1 cellular context compared by ENCODE assay signal in the genomic region with DNA sequence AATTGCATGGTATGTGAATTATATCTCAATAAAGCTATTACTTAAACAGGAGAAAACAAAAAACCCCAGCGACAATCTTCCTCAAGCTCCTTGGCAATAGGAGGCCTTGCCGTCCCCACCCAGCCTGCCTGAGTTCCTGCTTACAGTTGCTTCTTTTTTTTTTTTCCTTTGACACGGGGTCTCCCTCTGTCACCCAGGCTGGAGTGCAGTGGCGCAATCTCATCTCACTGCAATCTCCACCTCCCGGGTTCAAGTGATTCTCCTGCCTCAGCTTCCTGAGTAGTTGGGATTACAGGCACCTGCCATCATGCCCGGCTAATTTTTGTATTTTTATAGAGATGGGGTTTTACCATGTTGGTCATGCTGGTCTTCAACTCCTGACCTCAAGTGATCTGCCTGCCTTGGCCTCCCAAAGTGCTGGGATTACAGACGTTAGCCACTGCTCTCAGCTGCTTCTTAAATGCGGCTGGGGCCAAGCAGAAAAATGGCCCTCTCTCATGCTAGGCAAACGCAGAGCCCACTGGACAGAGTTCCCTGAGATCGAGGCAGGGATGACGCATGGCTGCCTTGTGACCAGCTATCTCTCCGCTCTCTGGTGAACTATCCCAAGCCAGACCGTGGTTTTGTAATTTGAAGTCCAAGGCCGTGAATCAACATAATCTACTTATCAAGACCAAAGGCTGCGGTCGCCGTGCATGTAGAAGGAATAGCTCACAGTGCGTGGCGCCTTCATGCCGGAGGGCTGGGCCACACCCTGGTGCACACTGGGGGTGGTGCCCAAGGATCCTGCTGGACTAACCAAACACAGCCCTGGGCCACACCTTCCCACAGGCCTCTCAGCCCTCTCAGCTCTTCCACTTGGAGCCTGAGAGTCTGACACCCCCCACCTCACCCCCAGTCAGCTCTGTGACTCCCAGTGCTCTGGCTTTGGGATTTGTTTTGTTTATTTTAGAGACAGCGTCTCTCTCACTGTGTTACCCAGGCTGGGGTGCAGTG.
TF ChIP-seq lines count a peak whose summit lies in the region.

No MANE protein-coding gene starts in this region.

TF ChIP-seq in HEK293, 187 proteins besides CTCF, POLR2A, EP300 and RAD21 (continued from another document and continues in another):
- TF ChIP-seq, protein P1, sequence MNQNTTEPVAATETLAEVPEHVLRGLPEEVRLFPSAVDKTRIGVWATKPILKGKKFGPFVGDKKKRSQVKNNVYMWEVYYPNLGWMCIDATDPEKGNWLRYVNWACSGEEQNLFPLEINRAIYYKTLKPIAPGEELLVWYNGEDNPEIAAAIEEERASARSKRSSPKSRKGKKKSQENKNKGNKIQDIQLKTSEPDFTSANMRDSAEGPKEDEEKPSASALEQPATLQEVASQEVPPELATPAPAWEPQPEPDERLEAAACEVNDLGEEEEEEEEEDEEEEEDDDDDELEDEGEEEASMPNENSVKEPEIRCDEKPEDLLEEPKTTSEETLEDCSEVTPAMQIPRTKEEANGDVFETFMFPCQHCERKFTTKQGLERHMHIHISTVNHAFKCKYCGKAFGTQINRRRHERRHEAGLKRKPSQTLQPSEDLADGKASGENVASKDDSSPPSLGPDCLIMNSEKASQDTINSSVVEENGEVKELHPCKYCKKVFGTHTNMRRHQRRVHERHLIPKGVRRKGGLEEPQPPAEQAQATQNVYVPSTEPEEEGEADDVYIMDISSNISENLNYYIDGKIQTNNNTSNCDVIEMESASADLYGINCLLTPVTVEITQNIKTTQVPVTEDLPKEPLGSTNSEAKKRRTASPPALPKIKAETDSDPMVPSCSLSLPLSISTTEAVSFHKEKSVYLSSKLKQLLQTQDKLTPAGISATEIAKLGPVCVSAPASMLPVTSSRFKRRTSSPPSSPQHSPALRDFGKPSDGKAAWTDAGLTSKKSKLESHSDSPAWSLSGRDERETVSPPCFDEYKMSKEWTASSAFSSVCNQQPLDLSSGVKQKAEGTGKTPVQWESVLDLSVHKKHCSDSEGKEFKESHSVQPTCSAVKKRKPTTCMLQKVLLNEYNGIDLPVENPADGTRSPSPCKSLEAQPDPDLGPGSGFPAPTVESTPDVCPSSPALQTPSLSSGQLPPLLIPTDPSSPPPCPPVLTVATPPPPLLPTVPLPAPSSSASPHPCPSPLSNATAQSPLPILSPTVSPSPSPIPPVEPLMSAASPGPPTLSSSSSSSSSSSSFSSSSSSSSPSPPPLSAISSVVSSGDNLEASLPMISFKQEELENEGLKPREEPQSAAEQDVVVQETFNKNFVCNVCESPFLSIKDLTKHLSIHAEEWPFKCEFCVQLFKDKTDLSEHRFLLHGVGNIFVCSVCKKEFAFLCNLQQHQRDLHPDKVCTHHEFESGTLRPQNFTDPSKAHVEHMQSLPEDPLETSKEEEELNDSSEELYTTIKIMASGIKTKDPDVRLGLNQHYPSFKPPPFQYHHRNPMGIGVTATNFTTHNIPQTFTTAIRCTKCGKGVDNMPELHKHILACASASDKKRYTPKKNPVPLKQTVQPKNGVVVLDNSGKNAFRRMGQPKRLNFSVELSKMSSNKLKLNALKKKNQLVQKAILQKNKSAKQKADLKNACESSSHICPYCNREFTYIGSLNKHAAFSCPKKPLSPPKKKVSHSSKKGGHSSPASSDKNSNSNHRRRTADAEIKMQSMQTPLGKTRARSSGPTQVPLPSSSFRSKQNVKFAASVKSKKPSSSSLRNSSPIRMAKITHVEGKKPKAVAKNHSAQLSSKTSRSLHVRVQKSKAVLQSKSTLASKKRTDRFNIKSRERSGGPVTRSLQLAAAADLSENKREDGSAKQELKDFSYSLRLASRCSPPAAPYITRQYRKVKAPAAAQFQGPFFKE (tag by site-specific recombination; IDR thresholded peaks at IDR 0.05; ENCODE audit: borderline replicate concordance): no peak
- no peak for TF ChIP-seq ZNF558 (tag by site-specific recombination; IDR thresholded peaks at IDR 0.05)
- no peak for TF ChIP-seq SALL2 (tag by site-specific recombination; IDR thresholded peaks at IDR 0.05; ENCODE audit: borderline replicate concordance)
- TF ChIP-seq ZNF639 (tag by site-specific recombination; IDR thresholded peaks at IDR 0.05): no peak
- TF ChIP-seq ZNF423 (tag by site-specific recombination; IDR thresholded peaks at IDR 0.05): no peak
- TF ChIP-seq ZBTB48 (tag by site-specific recombination; IDR thresholded peaks at IDR 0.05): no peak
- TF ChIP-seq GLI4 (tag by site-specific recombination; IDR thresholded peaks at IDR 0.05): no peak
- TF ChIP-seq, protein P2, sequence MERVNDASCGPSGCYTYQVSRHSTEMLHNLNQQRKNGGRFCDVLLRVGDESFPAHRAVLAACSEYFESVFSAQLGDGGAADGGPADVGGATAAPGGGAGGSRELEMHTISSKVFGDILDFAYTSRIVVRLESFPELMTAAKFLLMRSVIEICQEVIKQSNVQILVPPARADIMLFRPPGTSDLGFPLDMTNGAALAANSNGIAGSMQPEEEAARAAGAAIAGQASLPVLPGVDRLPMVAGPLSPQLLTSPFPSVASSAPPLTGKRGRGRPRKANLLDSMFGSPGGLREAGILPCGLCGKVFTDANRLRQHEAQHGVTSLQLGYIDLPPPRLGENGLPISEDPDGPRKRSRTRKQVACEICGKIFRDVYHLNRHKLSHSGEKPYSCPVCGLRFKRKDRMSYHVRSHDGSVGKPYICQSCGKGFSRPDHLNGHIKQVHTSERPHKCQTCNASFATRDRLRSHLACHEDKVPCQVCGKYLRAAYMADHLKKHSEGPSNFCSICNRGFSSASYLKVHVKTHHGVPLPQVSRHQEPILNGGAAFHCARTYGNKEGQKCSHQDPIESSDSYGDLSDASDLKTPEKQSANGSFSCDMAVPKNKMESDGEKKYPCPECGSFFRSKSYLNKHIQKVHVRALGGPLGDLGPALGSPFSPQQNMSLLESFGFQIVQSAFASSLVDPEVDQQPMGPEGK (tag by site-specific recombination; IDR thresholded peaks at IDR 0.05): peak; percentile 42
- TF ChIP-seq ZNF366 (tag by site-specific recombination; conservative IDR thresholded peaks at IDR 0.05): no peak
- no peak for TF ChIP-seq FEZF1 (tag by site-specific recombination; IDR thresholded peaks at IDR 0.05)
- no peak for TF ChIP-seq ZNF837 (tag by site-specific recombination; IDR thresholded peaks at IDR 0.05)
- TF ChIP-seq ZNF239 (tag by site-specific recombination; IDR thresholded peaks at IDR 0.05): no peak
- TF ChIP-seq ZNF76 (tag by site-specific recombination; IDR thresholded peaks at IDR 0.05; ENCODE audit: borderline replicate concordance, low read depth): no peak
- TF ChIP-seq ZNF610 (tag by site-specific recombination; IDR thresholded peaks at IDR 0.05; ENCODE audit: borderline replicate concordance): no peak
- no peak for TF ChIP-seq ZNF776 (tag by site-specific recombination; IDR thresholded peaks at IDR 0.05; ENCODE audit: borderline replicate concordance)
- no peak for TF ChIP-seq ZNF19 (tag by site-specific recombination; IDR thresholded peaks at IDR 0.05; ENCODE audit: low read depth)
- no peak for TF ChIP-seq ZNF138 (tag by site-specific recombination; IDR thresholded peaks at IDR 0.05; ENCODE audit: borderline replicate concordance)
- TF ChIP-seq, protein P3, sequence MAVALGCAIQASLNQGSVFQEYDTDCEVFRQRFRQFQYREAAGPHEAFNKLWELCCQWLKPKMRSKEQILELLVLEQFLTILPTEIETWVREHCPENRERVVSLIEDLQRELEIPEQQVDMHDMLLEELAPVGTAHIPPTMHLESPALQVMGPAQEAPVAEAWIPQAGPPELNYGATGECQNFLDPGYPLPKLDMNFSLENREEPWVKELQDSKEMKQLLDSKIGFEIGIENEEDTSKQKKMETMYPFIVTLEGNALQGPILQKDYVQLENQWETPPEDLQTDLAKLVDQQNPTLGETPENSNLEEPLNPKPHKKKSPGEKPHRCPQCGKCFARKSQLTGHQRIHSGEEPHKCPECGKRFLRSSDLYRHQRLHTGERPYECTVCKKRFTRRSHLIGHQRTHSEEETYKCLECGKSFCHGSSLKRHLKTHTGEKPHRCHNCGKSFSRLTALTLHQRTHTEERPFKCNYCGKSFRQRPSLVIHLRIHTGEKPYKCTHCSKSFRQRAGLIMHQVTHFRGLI (tag by site-specific recombination; IDR thresholded peaks at IDR 0.05): no peak
- no peak for TF ChIP-seq ZNF114 (tag by site-specific recombination; IDR thresholded peaks at IDR 0.05)
- no peak for TF ChIP-seq ZNF335 (tag by site-specific recombination; conservative IDR thresholded peaks at IDR 0.05)
- no peak for TF ChIP-seq RBAK (tag by site-specific recombination; IDR thresholded peaks at IDR 0.05)
- peak; percentile 72 for TF ChIP-seq ZBTB8A (tag by site-specific recombination; IDR thresholded peaks at IDR 0.05)
- 0 out of 2 replicates have a peak, but pooled peaks have one; percentile 27 for TF ChIP-seq KLF7 (tag by site-specific recombination; IDR thresholded peaks at IDR 0.05; ENCODE audit: borderline replicate concordance)
- TF ChIP-seq ZNF341 (tag by site-specific recombination; IDR thresholded peaks at IDR 0.05; ENCODE audit: low read depth): peak; percentile 70
- no peak for TF ChIP-seq HIC1 (tag by site-specific recombination; IDR thresholded peaks at IDR 0.05)
- no peak for TF ChIP-seq BCL6B (tag by site-specific recombination; IDR thresholded peaks at IDR 0.05)
- TF ChIP-seq ZXDB (tag by site-specific recombination; IDR thresholded peaks at IDR 0.05): no peak
- 0 out of 2 replicates have a peak, but pooled peaks have one; percentile 37 for TF ChIP-seq REST (tag by site-specific recombination; IDR thresholded peaks at IDR 0.05)
- no peak for TF ChIP-seq ZNF311 (tag by site-specific recombination; IDR thresholded peaks at IDR 0.05; ENCODE audit: borderline replicate concordance)
- no peak for TF ChIP-seq HOXD13 (CRISPR knock-in tag; IDR thresholded peaks at IDR 0.05; ENCODE audit: borderline replicate concordance)
- TF ChIP-seq GLIS1 (tag by site-specific recombination; IDR thresholded peaks at IDR 0.05): peak; percentile 63
- TF ChIP-seq PRDM1 (tag by site-specific recombination; IDR thresholded peaks at IDR 0.05): no peak
- TF ChIP-seq ZBTB6 (tag by site-specific recombination; IDR thresholded peaks at IDR 0.05): no peak
- TF ChIP-seq, protein P4, sequence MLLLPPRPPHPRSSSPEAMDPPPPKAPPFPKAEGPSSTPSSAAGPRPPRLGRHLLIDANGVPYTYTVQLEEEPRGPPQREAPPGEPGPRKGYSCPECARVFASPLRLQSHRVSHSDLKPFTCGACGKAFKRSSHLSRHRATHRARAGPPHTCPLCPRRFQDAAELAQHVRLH (tag by site-specific recombination; IDR thresholded peaks at IDR 0.05): no peak
